In the genomic region with DNA sequence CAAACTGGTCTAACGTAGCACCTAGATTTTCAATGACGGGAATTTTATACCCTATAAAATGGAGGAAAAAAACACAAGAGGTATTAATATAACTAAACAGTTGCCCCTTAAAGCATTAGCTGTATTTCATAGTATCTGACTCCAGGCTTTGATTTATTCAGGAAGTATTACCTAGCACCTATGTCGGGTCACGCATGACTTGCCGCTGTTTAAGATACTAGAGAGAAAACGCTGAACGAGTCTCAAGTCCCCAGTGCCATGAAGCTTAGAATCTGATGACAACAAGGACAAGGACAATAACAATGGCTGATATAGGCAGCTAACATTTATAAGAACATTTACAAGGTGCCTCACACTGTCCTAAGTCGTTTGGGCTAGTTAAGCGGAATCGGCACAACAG, we compare ENCODE assay signal across 9 cellular contexts. TPM values are rescaled to one million over a fixed set of nuclear protein-coding genes. Genes with fewer than 3 reads are reported as not detected.
A peak's percentile ranks its signal among the peaks of the same experiment; 100 is the strongest.
DNase-seq lines count a peak whose midpoint lies in the region; TF ChIP-seq lines count a peak whose summit lies in the region.
"Had no signal": no experiment of that assay in that cellular context is flagged by ENCODE, and none has a peak within 500 bp of the region (broad histone marks: within the 10 kb centered on the region; RNA-seq: fewer than 3 reads in every experiment).

No MANE protein-coding gene starts in this region.

- H3K79me2 ChIP-seq in neural cell (replicated peaks; ENCODE audit: insufficient read depth, low read length), result peaks cover 60% of the 10 kb centered on the region

- POLR2A ChIA-PET in GM10248 (lab: Yijun Ruan, JAX), result interaction anchor here (0.5 kb wide), 1 partner anchor 693 kb away, joined by 5 read pairs; no protein-coding TSS in a partner anchor

- peak overlapping the region; percentile 75 for H3K4me2 ChIP-seq in neural cell (ENCODE audit: low read length)

- in situ Hi-C loops in Caki2 (cut with HindIII; ENCODE audit: low pct_unique_long_range_greater_than_20kb, low sequenced_read_pairs), result no loop called here

- H3K4me3 ChIP-seq in MG63, result peak overlapping the region; percentile 98
- H3K4me3 ChIP-seq in coronary artery, result peak overlapping the region; percentile 74
- peak overlapping the region; percentile 93 for H3K4me3 ChIP-seq in neural cell (ENCODE audit: low read length)

- no peak overlapping the region for H2AFZ ChIP-seq in neural cell (ENCODE audit: low read depth, low read length)

- H4K20me1 ChIP-seq in neural cell (ENCODE audit: insufficient read depth), result peaks cover 3% of the 10 kb centered on the region

- no peaks in the 10 kb centered on the region for H3K27me3 ChIP-seq in MG63
- no peaks in the 10 kb centered on the region for H3K27me3 ChIP-seq in neural cell (ENCODE audit: insufficient read depth, low read depth, low read length)
- H3K27me3 ChIP-seq: left lung had no signal

- peaks cover 8% of the 10 kb centered on the region for H3F3A ChIP-seq in neural cell (ENCODE audit: insufficient read depth, low read length, poor library complexity, severe bottlenecking)

- no peak for TF ChIP-seq EP300 in neural cell (conservative IDR thresholded peaks at IDR 0.05; ENCODE audit: poor library complexity, severe bottlenecking)

- H3K9ac ChIP-seq in neural cell (ENCODE audit: low read length), result no peak overlapping the region

- CTCF ChIA-PET in GM10248 (lab: Yijun Ruan, JAX), result interaction anchor here (0.8 to 8.1 kb wide), 7 partner anchors 8 to 362 kb away, joined by 3 to 89 read pairs (median 4); no protein-coding TSS in a partner anchor

- H3K27ac ChIP-seq in coronary artery, result no peak overlapping the region
- H3K27ac ChIP-seq in neural cell (ENCODE audit: low read length), result no peak overlapping the region

- peak; percentile 32 for DNase-seq in Caki2 (ENCODE audit: low read depth)
- no peak for DNase-seq in MG63
- DNase-seq in coronary artery (ENCODE audit: low spot score), result no peak
- DNase-seq in GM10248 (ENCODE audit: extremely low spot score), result no peak
- DNase-seq in NCI-H226, result no peak
- DNase-seq in GM10266 (ENCODE audit: extremely low spot score), result no peak
- DNase-seq in activated effector memory CD4-positive, alpha-beta T cell treated with anti-CD3 and anti-CD28 coated beads, Interleukin-2, amount 50 U/mL, for 16 hours, result no peak
- DNase-seq: left lung had no signal

- no peaks in the 10 kb centered on the region for H3K9me2 ChIP-seq in neural cell (ENCODE audit: insufficient read depth, low read length)

- no peak for TF ChIP-seq RAD21 in neural cell (conservative IDR thresholded peaks at IDR 0.05)

- TF ChIP-seq CTCF in coronary artery (IDR thresholded peaks at IDR 0.05) (no peak), neural cell (IDR thresholded peaks at IDR 0.05; ENCODE audit: poor library complexity, severe bottlenecking) (no peak), GM10248 (IDR thresholded peaks at IDR 0.05; ENCODE audit: control extremely low read depth, extremely low read depth, low read depth, missing control alignments) (no peak), GM10266 (IDR thresholded peaks at IDR 0.05; ENCODE audit: control insufficient read depth, insufficient read depth, low read depth, missing control alignments) (no peak)

- H3K36me3 ChIP-seq in MG63 (peaks cover 57% of the 10 kb centered on the region), neural cell (ENCODE audit: insufficient read depth, low read length) (no peaks in the 10 kb centered on the region)

- H3K9me3 ChIP-seq in MG63 (no peaks in the 10 kb centered on the region), neural cell (ENCODE audit: low read length) (no peaks in the 10 kb centered on the region)
- H3K9me3 ChIP-seq: left lung had no signal

TF ChIP-seq in neural cell, 6 proteins besides CTCF, POLR2A, EP300 and RAD21:
- no peak for TF ChIP-seq TAF1 (IDR thresholded peaks at IDR 0.05; ENCODE audit: low read depth)
- TF ChIP-seq, protein P1, sequence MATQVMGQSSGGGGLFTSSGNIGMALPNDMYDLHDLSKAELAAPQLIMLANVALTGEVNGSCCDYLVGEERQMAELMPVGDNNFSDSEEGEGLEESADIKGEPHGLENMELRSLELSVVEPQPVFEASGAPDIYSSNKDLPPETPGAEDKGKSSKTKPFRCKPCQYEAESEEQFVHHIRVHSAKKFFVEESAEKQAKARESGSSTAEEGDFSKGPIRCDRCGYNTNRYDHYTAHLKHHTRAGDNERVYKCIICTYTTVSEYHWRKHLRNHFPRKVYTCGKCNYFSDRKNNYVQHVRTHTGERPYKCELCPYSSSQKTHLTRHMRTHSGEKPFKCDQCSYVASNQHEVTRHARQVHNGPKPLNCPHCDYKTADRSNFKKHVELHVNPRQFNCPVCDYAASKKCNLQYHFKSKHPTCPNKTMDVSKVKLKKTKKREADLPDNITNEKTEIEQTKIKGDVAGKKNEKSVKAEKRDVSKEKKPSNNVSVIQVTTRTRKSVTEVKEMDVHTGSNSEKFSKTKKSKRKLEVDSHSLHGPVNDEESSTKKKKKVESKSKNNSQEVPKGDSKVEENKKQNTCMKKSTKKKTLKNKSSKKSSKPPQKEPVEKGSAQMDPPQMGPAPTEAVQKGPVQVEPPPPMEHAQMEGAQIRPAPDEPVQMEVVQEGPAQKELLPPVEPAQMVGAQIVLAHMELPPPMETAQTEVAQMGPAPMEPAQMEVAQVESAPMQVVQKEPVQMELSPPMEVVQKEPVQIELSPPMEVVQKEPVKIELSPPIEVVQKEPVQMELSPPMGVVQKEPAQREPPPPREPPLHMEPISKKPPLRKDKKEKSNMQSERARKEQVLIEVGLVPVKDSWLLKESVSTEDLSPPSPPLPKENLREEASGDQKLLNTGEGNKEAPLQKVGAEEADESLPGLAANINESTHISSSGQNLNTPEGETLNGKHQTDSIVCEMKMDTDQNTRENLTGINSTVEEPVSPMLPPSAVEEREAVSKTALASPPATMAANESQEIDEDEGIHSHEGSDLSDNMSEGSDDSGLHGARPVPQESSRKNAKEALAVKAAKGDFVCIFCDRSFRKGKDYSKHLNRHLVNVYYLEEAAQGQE (IDR thresholded peaks at IDR 0.05; ENCODE audit: borderline replicate concordance), result no peak
- no peak for TF ChIP-seq EZH2 (IDR thresholded peaks at IDR 0.05; ENCODE audit: borderline replicate concordance, insufficient read depth, low read length, poor library complexity, severe bottlenecking)
- TF ChIP-seq SMC3 (conservative IDR thresholded peaks at IDR 0.05; ENCODE audit: poor library complexity), result no peak
- TF ChIP-seq MXI1 (conservative IDR thresholded peaks at IDR 0.05; ENCODE audit: poor library complexity, severe bottlenecking), result no peak
- TF ChIP-seq POLR2AphosphoS5 (IDR thresholded peaks at IDR 0.05), result no peak

RNA-seq across cellular contexts. Expression of gene SNRPA1, which starts 1.9 kb away (rescaled TPM):
- total RNA-seq in Caki2 (2014; rRNA removed; shearing (Covaris generic); ENCODE audit: low replicate concordance), result 46.7 and 55.2 TPM in 2 replicates
- total RNA-seq in MG63 (2014; rRNA removed; shearing (Covaris generic); ENCODE audit: low replicate concordance), result 134 and 190 TPM in 2 replicates
- 34.7 and 53.6 TPM in 2 replicates for polyA plus RNA-seq in neural cell
- polyA minus RNA-seq in neural cell, result 30.7 and 38.1 TPM in 2 replicates

RNA-seq across cellular contexts. Expression of gene SELENOS, which starts 15.8 kb away (rescaled TPM):
- 93.1 and 96.6 TPM in 2 replicates for total RNA-seq in Caki2 (2014; rRNA removed; shearing (Covaris generic); ENCODE audit: low replicate concordance)
- 131 and 133 TPM in 2 replicates for total RNA-seq in MG63 (2014; rRNA removed; shearing (Covaris generic); ENCODE audit: low replicate concordance)
- polyA plus RNA-seq in neural cell, result 128 and 136 TPM in 2 replicates
- polyA minus RNA-seq in neural cell, result 54.8 and 54.9 TPM in 2 replicates

RNA-seq across cellular contexts. Expression of gene CHSY1, which starts 41.3 kb away (rescaled TPM):
- 4.2 and 7.2 TPM in 2 replicates for total RNA-seq in Caki2 (2014; rRNA removed; shearing (Covaris generic); ENCODE audit: low replicate concordance)
- 9.5 and 11.0 TPM in 2 replicates for total RNA-seq in MG63 (2014; rRNA removed; shearing (Covaris generic); ENCODE audit: low replicate concordance)
- polyA plus RNA-seq in neural cell, result 16.1 and 18.1 TPM in 2 replicates
- 39.7 and 43.2 TPM in 2 replicates for polyA minus RNA-seq in neural cell
